ENCODE assay signal across 8 cellular contexts in genomic region chr4:110197421-110198398, GRCh38. TPM values are rescaled to one million over a fixed set of nuclear protein-coding genes. Genes with fewer than 3 reads are reported as not detected.
DNase-seq lines count a peak whose midpoint lies in the region; ATAC-seq, FAIRE-seq and TF ChIP-seq lines count a peak whose summit lies in the region.

No MANE protein-coding gene starts in this region.

- H4K20me1 ChIP-seq in BLaER1 (no peaks in the 10 kb centered on the region), MM.1S (ENCODE audit: insufficient read depth, low read length) (no peaks in the 10 kb centered on the region), GM12878 (ENCODE audit: control insufficient read depth, insufficient read depth) (no peaks in the 10 kb centered on the region)

- FAIRE-seq in GM12878 (lab: Jason Lieb, UNC), result peak; percentile 84

- H3K9me2 ChIP-seq in MM.1S (replicated peaks; ENCODE audit: insufficient read depth, low read length), result no peaks in the 10 kb centered on the region

- H3K36me3 ChIP-seq in BLaER1 (no peaks in the 10 kb centered on the region), MM.1S (replicated peaks; ENCODE audit: insufficient read depth, low read length) (no peaks in the 10 kb centered on the region), GM12878 (ENCODE audit: control insufficient read depth in 2 of 2, insufficient read depth in 2 of 2, low read length in 1 of 2) (no peaks in the 10 kb centered on the region)

- no peak for TF ChIP-seq EP300 in GM12878 (IDR thresholded peaks at IDR 0.05; ENCODE audit: borderline replicate concordance in 1 of 2, control insufficient read depth in 1 of 2, low read depth in 2 of 2, low read length in 2 of 2)

- in situ Hi-C loops in GM12878 (cut with MboI), result loop anchor here (25.0 kb wide), 1 partner anchor 760 kb away; the partner anchor contains the start of gene SEC24B

- SMC1A ChIA-PET in GM12878 (lab: Charles Lee; ENCODE audit: uncharacterized antibody, unreplicated experiment), result interaction anchor here (0.7 to 5.5 kb wide), 16 partner anchors 10 to 163 kb away, joined by 3 to 36 read pairs (median 4); no protein-coding TSS in a partner anchor

- CTCF ChIA-PET in GM12878 (lab: Yijun Ruan, JAX), result interaction anchor here (0.6 to 2.0 kb wide), 8 partner anchors 13 to 148 kb away, joined by 3 to 16 read pairs (median 4); no protein-coding TSS in a partner anchor

- BruUV-seq in GM12878 (replicated peaks; lab: Mats Ljungman, UMichigan), result TSS peak; percentile 41

- H2AFZ ChIP-seq in MM.1S (ENCODE audit: low read length), result peak overlapping the region; percentile 97
- H2AFZ ChIP-seq in GM12878 (ENCODE audit: control insufficient read depth, low read depth, low read length), result peak overlapping the region; percentile 92

- peaks cover 7% of the 10 kb centered on the region; the same call in 1 of the 2 replicates for H3F3A ChIP-seq in MM.1S (ENCODE audit: insufficient read depth, low read length)

- H3K4me2 ChIP-seq in BLaER1 (peak overlapping the region; percentile 95), MM.1S (ENCODE audit: low read depth, low read length) (peak overlapping the region; percentile 99), GM12878 (ENCODE audit: control insufficient read depth, insufficient read depth) (peak overlapping the region; percentile 88)

- H3K27me3 ChIP-seq in BLaER1 (no peaks in the 10 kb centered on the region), MM.1S (replicated peaks; ENCODE audit: insufficient read depth, low read length) (no peaks in the 10 kb centered on the region), GM12878 (replicated peaks in 1 of 2; ENCODE audit: control insufficient read depth in 2 of 2, insufficient read depth in 2 of 2, low read length in 1 of 2) (no peaks in the 10 kb centered on the region)

- no peak for TF ChIP-seq CTCF in MM.1S (IDR thresholded peaks at IDR 0.05; ENCODE audit: low read length)
- no peak for TF ChIP-seq CTCF in GM12878 (IDR thresholded peaks at IDR 0.05 in 2 of 3, conservative IDR thresholded peaks at IDR 0.05 in 1 of 3; ENCODE audit: control insufficient read depth in 2 of 3, extremely low read depth in 1 of 3, insufficient read depth in 1 of 3, low read depth in 3 of 3, low read length in 3 of 3)

- under 1% methylated on average over 46 of the region's 53 CpGs for WGBS in GM12878 (ENCODE audit: insufficient coverage, insufficient replicate concordance, low lambda C conversion rate, missing lambda C conversion rate)

- H3K27ac ChIP-seq in BLaER1 (peak overlapping the region; percentile 95), MM.1S (ENCODE audit: low read length) (peak overlapping the region; percentile 57; the same call in 1 of the 2 replicates), GM12878 (ENCODE audit: control insufficient read depth, insufficient read depth) (peak overlapping the region; percentile 73)

- 0 out of 2 replicates have a peak, but pooled peaks have one; percentile 8 for TF ChIP-seq RAD21 in GM12878 (IDR thresholded peaks at IDR 0.05; ENCODE audit: insufficient read depth, low read depth, low read length)

- H3K79me2 ChIP-seq in MM.1S (ENCODE audit: low read length), result no peaks in the 10 kb centered on the region
- peaks cover 35% of the 10 kb centered on the region for H3K79me2 ChIP-seq in GM12878 (ENCODE audit: control insufficient read depth, insufficient read depth, low read length)

- H3K4me1 ChIP-seq in BLaER1 (peaks cover 43% of the 10 kb centered on the region), MM.1S (ENCODE audit: low read length) (0 out of 2 replicates have a peak, but pooled peaks cover 4% of the 10 kb centered on the region), GM12878 (ENCODE audit: control insufficient read depth, insufficient read depth, low read length) (peaks cover 21% of the 10 kb centered on the region)

- H3K4me3 ChIP-seq in BLaER1, result peak overlapping the region; percentile 96
- peak overlapping the region; percentile 70 for H3K4me3 ChIP-seq in MM.1S (ENCODE audit: low read length)
- peak overlapping the region; percentile 81 for H3K4me3 ChIP-seq in GM12878
- H3K4me3 ChIP-seq in iPS-11a (ENCODE audit: low read depth, low read length), result peak overlapping the region; percentile 92

- H3K9ac ChIP-seq in BLaER1, result peak overlapping the region; percentile 98
- peak overlapping the region; percentile 74 for H3K9ac ChIP-seq in MM.1S (ENCODE audit: low read length)
- peak overlapping the region; percentile 76 for H3K9ac ChIP-seq in GM12878 (ENCODE audit: control insufficient read depth, insufficient read depth, low read length)

- intact Hi-C loops in GM12878 (cut with micrococcal nuclease; ENCODE audit: unreplicated experiment) (loop anchor here (1.0 to 10.0 kb wide), 11 partner anchors 90 to 1575 kb away; partner anchors contain the start of genes GAR1, MCUB, RPL34 and SEC24B), sciatic nerve (cut with DNase I) (no loop called here)

- RAD21 ChIA-PET in GM12878 (lab: Charles Lee; ENCODE audit: unreplicated experiment), result interaction anchor here (0.7 to 3.1 kb wide), 8 partner anchors 10 to 187 kb away, joined by 3 to 22 read pairs (median 4); no protein-coding TSS in a partner anchor

- POLR2A ChIA-PET in GM12878 (lab: Charles Lee), result interaction anchor here (0.5 to 2.0 kb wide), 10 partner anchors 13 to 754 kb away, joined by 3 to 22 read pairs (median 4); no protein-coding TSS in a partner anchor

- peak; percentile 56 for DNase-seq in MM.1S
- peak; percentile 22 for DNase-seq in T1000 (lab: John Stamatoyannopoulos, UW)
- no peak for DNase-seq in GM12878 (ENCODE audit: low read depth, low spot score)
- DNase-seq in sciatic nerve (ENCODE audit: low spot score), result peak; percentile 64
- DNase-seq in cortex of kidney (lab: John Stamatoyannopoulos, UW), result no peak

- H3K9me3 ChIP-seq in BLaER1 (no peaks in the 10 kb centered on the region), MM.1S (replicated peaks; ENCODE audit: insufficient read depth, low read length) (no peaks in the 10 kb centered on the region), GM12878 (replicated peaks; ENCODE audit: control insufficient read depth, insufficient read depth, low read length) (no peaks in the 10 kb centered on the region)

- peak; percentile 77 for TF ChIP-seq POLR2A in GM12878 (IDR thresholded peaks at IDR 0.05; ENCODE audit: low read depth, low read length)

- ATAC-seq in GM19463 (IDR thresholded peaks at IDR 0.05; ENCODE audit: unreplicated experiment) (peak; percentile 11), GM12878 (peak; percentile 15), sciatic nerve (peak; percentile 30)

TF ChIP-seq in GM12878, 131 proteins besides CTCF, POLR2A, EP300 and RAD21 (continues in another document):
- no peak for TF ChIP-seq ZNF274 (IDR thresholded peaks at IDR 0.05; ENCODE audit: insufficient read depth, insufficient read length)
- no peak for TF ChIP-seq KAT2A (conservative IDR thresholded peaks at IDR 0.05; ENCODE audit: control insufficient read depth, low read depth, low read length)
- TF ChIP-seq CHD4 (IDR thresholded peaks at IDR 0.05), result no peak
- TF ChIP-seq POLR2AphosphoS5 (IDR thresholded peaks at IDR 0.05; ENCODE audit: low read length), result peak; percentile 80
- peak; percentile 18; the same call in 1 of the 2 replicates for TF ChIP-seq ZNF687 (IDR thresholded peaks at IDR 0.05)
- no peak for TF ChIP-seq BMI1 (IDR thresholded peaks at IDR 0.05; ENCODE audit: borderline replicate concordance)
- no peak for TF ChIP-seq CHD1 (IDR thresholded peaks at IDR 0.05; ENCODE audit: low read depth, low read length)

RNA-seq across cellular contexts. Expression of gene ELOVL6, which starts 0.7 kb away (rescaled TPM):
- total RNA-seq in GM12878 (2013; cell fraction: nucleolus; rRNA removed), result 35.4 and 37.7 TPM in 2 replicates
- total RNA-seq in GM12878 (2014; rRNA removed) (3.9 and 5.6 TPM in 2 replicates), GM12878 (2014; rRNA removed; fragmentation: Illumina TruSeq; extraction: Trizol) (7.7 and 8.7 TPM in 2 replicates), GM12878 (2021) (9.4 and 13.7 TPM in 2 replicates), sciatic nerve (11.6 TPM)
- polyA plus RNA-seq in GM12878 (2011; ENCODE audit: low read depth), result 3.8 TPM
- polyA plus RNA-seq in GM12878 (2011; rRNA removed) (33.5 and 34.6 TPM in 2 replicates), GM12878 (2014; fragmentation: Illumina TruSeq; extraction: Trizol) (11.8 and 15.0 TPM in 2 replicates), GM12878 (2014; fragmentation: Nextera tagmentation; extraction: Ambion mirVana) (1 to 10 TPM; 6.3 to 8.5 TPM), GM12878 (2014; rRNA removed) (8.0 and 9.1 TPM in 2 replicates), GM12878 (2016; fragmentation: Nextera tagmentation; extraction: Ambion mirVana) (1 to 10 TPM; 6.0 to 6.8 TPM)
- polyA plus RNA-seq in GM12878 (2011; cell fraction: cytosol; rRNA removed), result 12.1 and 12.4 TPM in 2 replicates
- 10.1 and 11.9 TPM in 2 replicates for polyA plus RNA-seq in GM12878 (2011; cell fraction: nucleus; rRNA removed)
- 7.9 and 10.6 TPM in 2 replicates for polyA plus RNA-seq in GM12878 (2012)
- polyA minus RNA-seq in GM12878 (2011; rRNA and poly(A)+ RNA removed), result 21.8 and 25.9 TPM in 2 replicates
- polyA minus RNA-seq in GM12878 (2011; cell fraction: cytosol; rRNA and poly(A)+ RNA removed), result 5.1 and 5.5 TPM in 2 replicates
- 4.7 and 14.1 TPM in 2 replicates for polyA minus RNA-seq in GM12878 (2011; cell fraction: nucleus; rRNA and poly(A)+ RNA removed)

Comparison
In these comparisons a context has a peak if more than half of its experiments do, and no peak if none do; other contexts are left out.
1. DNase-seq: peak in MM.1S (single experiment), T1000 (single experiment) and sciatic nerve (single experiment); none in GM12878 (single experiment) and cortex of kidney (single experiment).
2. Peak in every context shown above with its lines, with median percentiles within 50 percentile points of each other: H3K27ac ChIP-seq, H3K4me2 ChIP-seq, H3K4me3 ChIP-seq, H3K9ac ChIP-seq and ATAC-seq.